Comparison of ENCODE assay signal across 7 cellular contexts in genomic region chr3:156509209-156510174, GRCh38. TPM values are rescaled to one million over a fixed set of nuclear protein-coding genes. Genes with fewer than 3 reads are reported as not detected.
DNase-seq lines count a peak whose midpoint lies in the region; ATAC-seq, FAIRE-seq and TF ChIP-seq lines count a peak whose summit lies in the region.

No MANE protein-coding gene starts in this region.

- H3K27me3 Mint-ChIP-seq in endodermal cell (ENCODE audit: insufficient read depth) = no peaks in the 10 kb centered on the region

- peak; percentile 59 for TF ChIP-seq CTCF in LNCAP (IDR thresholded peaks at IDR 0.05)
- TF ChIP-seq CTCF in endodermal cell (conservative IDR thresholded peaks at IDR 0.05) = peak; percentile 80

- H3K4ac ChIP-seq in mesendoderm (ENCODE audit: low read depth, low read length) = no peak overlapping the region

- H3K4me1 Mint-ChIP-seq in endodermal cell = peaks cover 9% of the 10 kb centered on the region

- H3K9ac ChIP-seq in endodermal cell (ENCODE audit: extremely low read depth, low read length, poor library complexity, severe bottlenecking) (no peak overlapping the region), mesendoderm (ENCODE audit: low read length) (no peak overlapping the region)

- no peak overlapping the region for H2BK15ac ChIP-seq in mesendoderm (replicated peaks; ENCODE audit: low read depth)

- no peaks in the 10 kb centered on the region for H3K9me3 Mint-ChIP-seq in endodermal cell

- no peak overlapping the region for H3K27ac Mint-ChIP-seq in endodermal cell

- H3K4me1 ChIP-seq in endodermal cell (ENCODE audit: control insufficient read depth, insufficient read depth, low read length) = no peaks in the 10 kb centered on the region
- H3K4me1 ChIP-seq in mesendoderm (ENCODE audit: control insufficient read depth, low read depth, low read length) = no peaks in the 10 kb centered on the region

- DNase-seq in GM03348 (ENCODE audit: low spot score) (peak; percentile 78), RCC 7860 (ENCODE audit: low spot score) (peak; percentile 56), endodermal cell (no peak), mesendoderm (peak; percentile 59)

- ATAC-seq in GM21786 (IDR thresholded peaks at IDR 0.05; ENCODE audit: unreplicated experiment) (peak; percentile 76), GM21381 (IDR thresholded peaks at IDR 0.05; ENCODE audit: unreplicated experiment) (no peak)

- H3K36me3 Mint-ChIP-seq in endodermal cell (ENCODE audit: low read depth) = no peaks in the 10 kb centered on the region

- no peak overlapping the region for H4K5ac ChIP-seq in mesendoderm (ENCODE audit: low read length)

- H4K8ac ChIP-seq in mesendoderm (ENCODE audit: low read depth, low read length) = no peak overlapping the region

- no peaks in the 10 kb centered on the region for H3K79me2 ChIP-seq in mesendoderm (ENCODE audit: control insufficient read depth, insufficient read depth, low read length)

- no peaks in the 10 kb centered on the region for H3K79me1 ChIP-seq in mesendoderm (ENCODE audit: low read length)

- H3K4me3 ChIP-seq in endodermal cell (ENCODE audit: low read length) (no peak overlapping the region), mesendoderm (ENCODE audit: low read length) (no peak overlapping the region)

- 61 to 72% methylated on average over 3 to 5 of the region's 5 CpGs for WGBS in endodermal cell (ENCODE audit: insufficient coverage in 1 of 2, insufficient read length in 1 of 2), 2 experiments
- WGBS in mesendoderm (ENCODE audit: extremely low coverage, insufficient coverage, low lambda C conversion rate) = no CpG with 5 or more reads among the region's 5 CpGs

- no peak overlapping the region for H2BK5ac ChIP-seq in mesendoderm (ENCODE audit: low read length)

- peak; percentile 77 for FAIRE-seq in RCC 7860 (lab: Jason Lieb, UNC)

- H3K18ac ChIP-seq in mesendoderm (ENCODE audit: low read length) = no peak overlapping the region

- H3K56ac ChIP-seq in mesendoderm (ENCODE audit: low read length) = no peak overlapping the region

- H3K27me3 ChIP-seq in endodermal cell (ENCODE audit: control insufficient read depth, insufficient read depth, low read length, poor library complexity, severe bottlenecking) (no peaks in the 10 kb centered on the region), mesendoderm (ENCODE audit: insufficient read depth, low read length, poor library complexity) (no peaks in the 10 kb centered on the region)

- no peaks in the 10 kb centered on the region for H3K36me3 ChIP-seq in endodermal cell (ENCODE audit: control insufficient read depth, insufficient read depth, low read length)
- H3K36me3 ChIP-seq in mesendoderm (ENCODE audit: control insufficient read depth, insufficient read depth, low read length) = no peaks in the 10 kb centered on the region

- H3K27ac ChIP-seq in endodermal cell (ENCODE audit: low read depth, low read length) (no peak overlapping the region), mesendoderm (ENCODE audit: low read depth, low read length) (no peak overlapping the region)

- H3K4me3 Mint-ChIP-seq in endodermal cell = no peak overlapping the region

- H3K9me3 ChIP-seq in endodermal cell (ENCODE audit: control insufficient read depth, low read length) = no peaks in the 10 kb centered on the region

- H3K23ac ChIP-seq in mesendoderm (ENCODE audit: low read length) = no peak overlapping the region

- no peak overlapping the region for H2BK120ac ChIP-seq in mesendoderm (ENCODE audit: low read depth, low read length)

- H2AK5ac ChIP-seq in mesendoderm (ENCODE audit: low read length) = no peak overlapping the region

- no peak overlapping the region for H3K4me2 ChIP-seq in mesendoderm (ENCODE audit: low read length)

RNA-seq across cellular contexts. Expression of gene SSR3, which starts 45.4 kb away (rescaled TPM):
- total RNA-seq in endodermal cell = 100 to 1,000 TPM; 187 to 200 TPM
- polyA plus RNA-seq in endodermal cell (2013, experiment 1 of 2) = 163 TPM
- 164 TPM for polyA plus RNA-seq in endodermal cell (2013, experiment 2 of 2)
- polyA plus RNA-seq in mesendoderm (2013, experiment 1 of 2) = 184 TPM
- 182 TPM for polyA plus RNA-seq in mesendoderm (2013, experiment 2 of 2)
